In the genomic region with DNA sequence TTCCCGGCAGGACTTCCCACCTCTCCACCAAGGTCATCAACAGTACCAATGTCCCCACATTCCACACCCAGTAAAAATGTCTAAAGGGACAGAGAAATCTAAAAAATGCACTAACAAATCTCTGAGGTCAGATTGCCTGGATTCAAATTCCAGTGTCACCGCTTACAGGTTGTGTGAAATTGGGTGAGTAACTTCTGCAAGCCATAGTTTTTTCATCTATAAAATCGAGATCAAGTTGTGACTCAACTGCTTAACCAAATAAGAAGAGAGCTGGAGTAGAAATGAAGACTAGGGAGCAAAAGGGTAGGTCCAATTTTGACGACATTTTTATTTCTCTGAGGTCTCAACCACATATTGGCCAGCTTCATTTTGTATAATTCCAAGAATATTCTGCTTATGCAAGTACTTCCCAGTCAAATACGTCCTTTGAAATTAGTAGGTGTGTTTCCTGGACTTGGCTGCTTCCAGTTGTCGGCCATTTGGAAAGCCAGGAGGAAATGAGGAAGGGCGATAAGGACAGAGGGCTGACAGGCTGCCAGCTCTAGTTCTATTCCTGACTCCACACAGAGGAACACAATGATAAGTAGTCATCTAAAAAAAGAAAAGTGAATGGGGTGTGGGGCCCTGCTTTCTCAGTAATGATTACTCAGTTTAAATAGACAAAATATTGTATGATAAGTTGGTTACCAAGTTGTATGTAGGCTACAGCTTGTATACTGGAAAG, we compare ENCODE assay signal across 29 cellular contexts. TPM values are rescaled to one million over a fixed set of nuclear protein-coding genes. Genes with fewer than 3 reads are reported as not detected.
DNase-seq lines count a peak whose midpoint lies in the region; ATAC-seq and TF ChIP-seq lines count a peak whose summit lies in the region.
"Had no signal": no experiment of that assay in that cellular context is flagged by ENCODE, and none has a peak within 500 bp of the region (broad histone marks: within the 10 kb centered on the region; RNA-seq: fewer than 3 reads in every experiment).

No MANE protein-coding gene starts in this region.

- H3K4me3 Mint-ChIP-seq in WTC11, result no peak overlapping the region
- H3K4me3 Mint-ChIP-seq: activated T-cell treated with anti-CD3 and anti-CD28 coated beads, Interleukin-2, amount 50 U/mL, for 72 hours; B cell; brain; H9; stimulated activated naive CD8-positive, alpha-beta T cell treated with anti-CD3 and anti-CD28 coated beads, Interleukin-15, amount 100 ng/mL, for 72 hours had no signal

- H3K4me1 Mint-ChIP-seq in WTC11, result no peaks in the 10 kb centered on the region
- H3K4me1 Mint-ChIP-seq: B cell; brain; H9; stimulated activated naive CD8-positive, alpha-beta T cell treated with anti-CD3 and anti-CD28 coated beads, Interleukin-15, amount 100 ng/mL, for 72 hours had no signal

- TF ChIP-seq CTCF in adrenal gland (IDR thresholded peaks at IDR 0.05), result no peak
- no peak for TF ChIP-seq CTCF in heart right ventricle (IDR thresholded peaks at IDR 0.05)
- no peak for TF ChIP-seq CTCF in psoas muscle (IDR thresholded peaks at IDR 0.05)
- no peak for TF ChIP-seq CTCF in WTC11 (IDR thresholded peaks at IDR 0.05)

- H3K4me1 ChIP-seq in adrenal gland (replicated peaks in 1 of 2) (peaks cover 0 to 8% of the 10 kb centered on the region in 2 donors), heart right ventricle (peaks cover 7 to 37% (median 25%) of the 10 kb centered on the region in 9 donors), psoas muscle (no peaks in the 10 kb centered on the region)
- H3K4me1 ChIP-seq: transverse colon had no signal

- no peaks in the 10 kb centered on the region for H3K27me3 Mint-ChIP-seq in WTC11 (ENCODE audit: low read depth)
- H3K27me3 Mint-ChIP-seq: brain; stimulated activated naive CD8-positive, alpha-beta T cell treated with anti-CD3 and anti-CD28 coated beads, Interleukin-15, amount 100 ng/mL, for 72 hours had no signal

- H3K4me3 ChIP-seq in adrenal gland, result no peak overlapping the region
- no peak overlapping the region for H3K4me3 ChIP-seq in heart right ventricle
- no peak overlapping the region for H3K4me3 ChIP-seq in psoas muscle
- H3K4me3 ChIP-seq: PC-9, skin epidermis, transverse colon had no signal

- H3K27ac Mint-ChIP-seq in WTC11, result no peak overlapping the region
- H3K27ac Mint-ChIP-seq: activated T-cell treated with anti-CD3 and anti-CD28 coated beads, Interleukin-2, amount 50 U/mL, for 72 hours; B cell; H9; progenitor cell of endocrine pancreas had no signal

- H3K9me3 ChIP-seq in adrenal gland (replicated peaks in 1 of 3) (no peaks in the 10 kb centered on the region), heart right ventricle (no peaks in the 10 kb centered on the region), psoas muscle (no peaks in the 10 kb centered on the region)
- H3K9me3 ChIP-seq: transverse colon had no signal

- H3K36me3 ChIP-seq in adrenal gland (replicated peaks in 1 of 2), result no peaks in the 10 kb centered on the region
- no peaks in the 10 kb centered on the region for H3K36me3 ChIP-seq in heart right ventricle
- H3K36me3 ChIP-seq in psoas muscle (ENCODE audit: insufficient read depth in 1 of 2, low read depth in 1 of 2), result no peaks in the 10 kb centered on the region
- H3K36me3 ChIP-seq: transverse colon had no signal

- DNase-seq in HS-27A (ENCODE audit: low read depth) (peak; percentile 42), adrenal gland (peak; percentile 17 to 72 (median 42)), heart right ventricle (peak; percentile 54 to 90), psoas muscle (peak in 1 of 2 donors; percentile 47), WTC11 (ENCODE audit: low spot score) (no peak), NK-92 (lab: John Stamatoyannopoulos, UW; ENCODE audit: unreplicated experiment) (no peak)
- no peak for DNase-seq in activated CD4-positive, alpha-beta T cell treated with anti-CD3 and anti-CD28 coated beads, Interleukin-2, amount 50 U/mL, for 4 hours
- DNase-seq: activated naive CD4-positive, alpha-beta T cell; activated T-cell treated with anti-CD3 and anti-CD28 coated beads, Interleukin-2, amount 50 U/mL, for 72 hours; effector CD8-positive, alpha-beta T cell; H9; mesendoderm; MV-4-11; NCI-H146; NCI-H510A; PC-9; SHP77 treated with DMSO at 0.1 percent for 48 hours; stimulated activated CD4-positive, alpha-beta T cell treated with anti-CD3 and anti-CD28 coated beads, Interleukin-1b, Interleukin-23, amount 100 ng/mL, for 48 hours; stimulated activated CD8-positive, alpha-beta memory T cell treated with anti-CD3 and anti-CD28 coated beads, Interleukin-4, amount 100 ng/mL, for 48 hours; stimulated activated naive CD8-positive, alpha-beta T cell treated with anti-CD3 and anti-CD28 coated beads, Interleukin-15, amount 100 ng/mL, for 72 hours; transverse colon had no signal

- WGBS in adrenal gland, 4 donors, result 57 to 62% (median 60%) methylated on average over 7 of the region's 7 CpGs
- WGBS in heart right ventricle, 2 donors, result 37 to 38% methylated on average over 7 of the region's 7 CpGs
- WGBS in psoas muscle, 3 donors, result 48 to 55% (median 51%) methylated on average over 7 of the region's 7 CpGs

- intact Hi-C loops in adrenal gland (cut with DNase I) (no loop called here), heart right ventricle (cut with DNase I) (loop anchor here in 2 of 10 donors (5.0 to 10.0 kb wide), 2 partner anchors 72 to 124 kb away; no protein-coding TSS in a partner anchor), psoas muscle (cut with DNase I) (no loop called here)

- H3K36me3 Mint-ChIP-seq in WTC11, result no peaks in the 10 kb centered on the region
- H3K36me3 Mint-ChIP-seq: brain had no signal

- TF ChIP-seq POLR2A in adrenal gland (IDR thresholded peaks at IDR 0.05), result no peak

- POLR2A ChIA-PET in WTC11 (lab: Charles Lee), result no interaction called here

- CTCF ChIA-PET in WTC11 (lab: Charles Lee), result interaction anchor here (1.1 kb wide), 1 partner anchor 10 kb away, joined by 3 read pairs; no protein-coding TSS in a partner anchor

- no peaks in the 10 kb centered on the region for H3K9me3 Mint-ChIP-seq in WTC11
- H3K9me3 Mint-ChIP-seq: H9 had no signal

- H3K27me3 ChIP-seq in adrenal gland (no peaks in the 10 kb centered on the region), heart right ventricle (no peaks in the 10 kb centered on the region), psoas muscle (ENCODE audit: insufficient read depth in 3 of 3, low read length in 2 of 3) (no peaks in the 10 kb centered on the region)
- H3K27me3 ChIP-seq: transverse colon had no signal

- peak; percentile 87 to 99 (median 93) for ATAC-seq in heart right ventricle
- ATAC-seq in psoas muscle, result peak; percentile 21 to 80 (median 76)
- ATAC-seq in HG03159 (IDR thresholded peaks at IDR 0.05; ENCODE audit: unreplicated experiment), result no peak
- no peak for ATAC-seq in WTC11
- ATAC-seq: activated T-cell treated with anti-CD3 and anti-CD28 coated beads, Interleukin-2, amount 50 U/mL, for 72 hours; stimulated activated naive CD8-positive, alpha-beta T cell treated with anti-CD3 and anti-CD28 coated beads, Interleukin-15, amount 100 ng/mL, for 72 hours had no signal

- no peak overlapping the region for H3K27ac ChIP-seq in adrenal gland
- H3K27ac ChIP-seq in heart right ventricle, result peak overlapping the region; percentile 36 to 83 (median 72)
- no peak overlapping the region for H3K27ac ChIP-seq in psoas muscle
- H3K27ac ChIP-seq: epithelial cell of prostate, KMS-11, PC-9, skin epidermis, transverse colon had no signal

TF ChIP-seq in WTC11, 78 proteins besides CTCF, POLR2A, EP300 and RAD21 (continues in another document):
- TF ChIP-seq, protein P1, sequence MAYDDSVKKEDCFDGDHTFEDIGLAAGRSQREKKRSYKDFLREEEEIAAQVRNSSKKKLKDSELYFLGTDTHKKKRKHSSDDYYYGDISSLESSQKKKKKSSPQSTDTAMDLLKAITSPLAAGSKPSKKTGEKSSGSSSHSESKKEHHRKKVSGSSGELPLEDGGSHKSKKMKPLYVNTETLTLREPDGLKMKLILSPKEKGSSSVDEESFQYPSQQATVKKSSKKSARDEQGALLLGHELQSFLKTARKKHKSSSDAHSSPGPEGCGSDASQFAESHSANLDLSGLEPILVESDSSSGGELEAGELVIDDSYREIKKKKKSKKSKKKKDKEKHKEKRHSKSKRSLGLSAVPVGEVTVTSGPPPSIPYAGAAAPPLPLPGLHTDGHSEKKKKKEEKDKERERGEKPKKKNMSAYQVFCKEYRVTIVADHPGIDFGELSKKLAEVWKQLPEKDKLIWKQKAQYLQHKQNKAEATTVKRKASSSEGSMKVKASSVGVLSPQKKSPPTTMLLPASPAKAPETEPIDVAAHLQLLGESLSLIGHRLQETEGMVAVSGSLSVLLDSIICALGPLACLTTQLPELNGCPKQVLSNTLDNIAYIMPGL (CRISPR knock-in tag; IDR thresholded peaks at IDR 0.05), result no peak
- no peak for TF ChIP-seq CBFB (CRISPR knock-in tag; IDR thresholded peaks at IDR 0.05; ENCODE audit: low read depth)
- no peak for TF ChIP-seq FOXJ3 (CRISPR knock-in tag; IDR thresholded peaks at IDR 0.05; ENCODE audit: borderline replicate concordance)
- no peak for TF ChIP-seq CREB1 (CRISPR knock-in tag; IDR thresholded peaks at IDR 0.05)
- TF ChIP-seq, protein P2, sequence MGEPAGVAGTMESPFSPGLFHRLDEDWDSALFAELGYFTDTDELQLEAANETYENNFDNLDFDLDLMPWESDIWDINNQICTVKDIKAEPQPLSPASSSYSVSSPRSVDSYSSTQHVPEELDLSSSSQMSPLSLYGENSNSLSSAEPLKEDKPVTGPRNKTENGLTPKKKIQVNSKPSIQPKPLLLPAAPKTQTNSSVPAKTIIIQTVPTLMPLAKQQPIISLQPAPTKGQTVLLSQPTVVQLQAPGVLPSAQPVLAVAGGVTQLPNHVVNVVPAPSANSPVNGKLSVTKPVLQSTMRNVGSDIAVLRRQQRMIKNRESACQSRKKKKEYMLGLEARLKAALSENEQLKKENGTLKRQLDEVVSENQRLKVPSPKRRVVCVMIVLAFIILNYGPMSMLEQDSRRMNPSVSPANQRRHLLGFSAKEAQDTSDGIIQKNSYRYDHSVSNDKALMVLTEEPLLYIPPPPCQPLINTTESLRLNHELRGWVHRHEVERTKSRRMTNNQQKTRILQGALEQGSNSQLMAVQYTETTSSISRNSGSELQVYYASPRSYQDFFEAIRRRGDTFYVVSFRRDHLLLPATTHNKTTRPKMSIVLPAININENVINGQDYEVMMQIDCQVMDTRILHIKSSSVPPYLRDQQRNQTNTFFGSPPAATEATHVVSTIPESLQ (CRISPR knock-in tag; IDR thresholded peaks at IDR 0.05), result no peak
- no peak for TF ChIP-seq SMAD4 (CRISPR knock-in tag; IDR thresholded peaks at IDR 0.05)

RNA-seq across cellular contexts. Expression of a gene that starts 57.7 kb away (rescaled TPM):
- under 1 TPM in 2 of 8 donors, not detected in 6; 0.14 to 0.48 TPM for total RNA-seq in adrenal gland
- under 1 TPM in 1 of 3 donors, not detected in 2; 0.03 TPM for polyA plus RNA-seq in adrenal gland
- total RNA-seq in heart right ventricle, result 1 to 10 TPM in 2 of 10 donors, under 1 TPM in 4, not detected in 4; 0.37 to 2.0 (median 0.87) TPM
- polyA plus RNA-seq in heart right ventricle, result under 1 TPM; 0.01 to 0.07 TPM
- total RNA-seq in psoas muscle, result under 1 TPM in 1 of 4 donors, not detected in 3; 0.52 TPM
- polyA plus RNA-seq in psoas muscle, result under 1 TPM in 1 of 3 donors, not detected in 2; 0.05 TPM
- 0.28 TPM in 1 of 3 replicates, not detected in the others for total RNA-seq in WTC11 (2021)
- total RNA-seq: fibroblast of villous mesenchyme, H9, PC-9, transverse colon had no signal

Comparison
In these comparisons a context has a peak if more than half of its experiments do, and no peak if none do; other contexts are left out.
1. DNase-seq: peak in HS-27A (single experiment), adrenal gland (7 of 7) and heart right ventricle (2 of 2); none in WTC11 (single experiment), NK-92 (single experiment) and activated CD4-positive, alpha-beta T cell treated with anti-CD3 and anti-CD28 coated beads, Interleukin-2, amount 50 U/mL, for 4 hours (0 of 2).
2. H3K27ac ChIP-seq: peak in heart right ventricle (10 of 10); none in adrenal gland (0 of 5) and psoas muscle (single experiment).
3. ATAC-seq: peak in heart right ventricle (8 of 8) and psoas muscle (4 of 4); none in HG03159 (single experiment) and WTC11 (single experiment).